Comparison of ENCODE assay signal across 21 cellular contexts in the genomic region with DNA sequence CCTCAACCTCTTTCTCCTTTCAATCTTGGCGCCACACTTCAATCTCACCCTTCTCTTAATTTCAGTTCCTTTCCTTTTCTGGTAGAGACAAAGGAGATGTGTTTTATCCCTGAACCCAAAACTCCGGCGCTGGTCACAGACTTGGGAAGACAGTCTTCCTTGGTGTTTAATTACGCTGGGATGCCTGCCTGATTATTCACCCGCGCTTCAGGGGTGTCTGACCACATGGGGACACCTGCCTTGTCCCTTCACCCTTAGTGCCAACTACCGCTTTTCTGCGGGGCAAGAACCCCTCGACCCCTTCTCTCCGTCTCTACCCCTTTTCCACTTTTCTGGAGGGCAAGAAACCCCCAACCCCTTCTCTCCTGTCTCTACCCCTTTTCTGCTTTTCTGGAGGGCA.
DNase-seq lines count a peak whose midpoint lies in the region; ATAC-seq, FAIRE-seq and TF ChIP-seq lines count a peak whose summit lies in the region.
"Had no signal": no experiment of that assay in that cellular context is flagged by ENCODE, and none has a peak within 500 bp of the region (broad histone marks: within the 10 kb centered on the region; RNA-seq: fewer than 3 reads in every experiment).

No MANE protein-coding gene starts in this region.

- H3K4me3 ChIP-seq in Karpas-422 (ENCODE audit: low read length) (no peak overlapping the region), iPS-18c (ENCODE audit: insufficient read depth, low read depth, low read length) (peak overlapping the region; percentile 36), osteoblast (ENCODE audit: insufficient read depth, low read length) (no peak overlapping the region), HepG2 (replicated peaks in 1 of 3; ENCODE audit: insufficient read depth in 1 of 3, low read depth in 2 of 3, low read length in 3 of 3) (no peak overlapping the region)

- no peak for TF ChIP-seq POLR2A in HepG2 (IDR thresholded peaks at IDR 0.05; ENCODE audit: insufficient read depth in 1 of 2, low read depth in 2 of 2, low read length in 2 of 2)

- H3K4me2 ChIP-seq in Karpas-422 (ENCODE audit: low read depth, low read length, poor library complexity, severe bottlenecking) (no peak overlapping the region), osteoblast (ENCODE audit: insufficient read depth, low read length) (no peak overlapping the region), HepG2 (ENCODE audit: low read depth, low read length) (no peak overlapping the region)
- H3K4me2 ChIP-seq: SK-N-SH had no signal

- H3K79me2 ChIP-seq in Karpas-422 (ENCODE audit: low read length) (no peaks in the 10 kb centered on the region), osteoblast (ENCODE audit: insufficient read depth, low read length) (no peaks in the 10 kb centered on the region), HepG2 (ENCODE audit: insufficient read depth, low read length) (no peaks in the 10 kb centered on the region)

- H3K27me3 ChIP-seq in Karpas-422 (ENCODE audit: low read length) (no peaks in the 10 kb centered on the region), osteoblast (ENCODE audit: insufficient read depth, low read length) (no peaks in the 10 kb centered on the region), HepG2 (ENCODE audit: control insufficient read depth in 1 of 2, insufficient read depth in 2 of 2, low read length in 2 of 2) (peaks cover 0 to 7% of the 10 kb centered on the region in 2 experiments; a peak in 1 of 5 replicates)

- POLR2A ChIA-PET in HepG2 (lab: Yijun Ruan, JAX), result no interaction called here

- no peak overlapping the region for H2AFZ ChIP-seq in Karpas-422 (ENCODE audit: low read length)
- no peak overlapping the region for H2AFZ ChIP-seq in osteoblast (ENCODE audit: low read length)
- no peak overlapping the region for H2AFZ ChIP-seq in HepG2 (ENCODE audit: low read length)

- H3K9me3 ChIP-seq in Karpas-422 (ENCODE audit: low read length), result no peaks in the 10 kb centered on the region
- no peaks in the 10 kb centered on the region for H3K9me3 ChIP-seq in iPS-18c (ENCODE audit: control insufficient read depth, insufficient read depth, low read length)
- H3K9me3 ChIP-seq in osteoblast (ENCODE audit: low read depth, low read length), result no peaks in the 10 kb centered on the region
- no peaks in the 10 kb centered on the region for H3K9me3 ChIP-seq in HepG2 (ENCODE audit: low read length)
- H3K9me3 ChIP-seq: SK-N-SH had no signal

- no peak for TF ChIP-seq EP300 in HepG2 (IDR thresholded peaks at IDR 0.05; ENCODE audit: low read depth in 2 of 2, low read length in 2 of 2)
- no peak for TF ChIP-seq EP300 in HepG2 (CRISPR knock-in tag; IDR thresholded peaks at IDR 0.05; ENCODE audit: borderline replicate concordance)

- H4K20me1 ChIP-seq in Karpas-422 (ENCODE audit: insufficient read depth, low read depth, low read length), result no peaks in the 10 kb centered on the region
- no peaks in the 10 kb centered on the region for H4K20me1 ChIP-seq in osteoblast (ENCODE audit: insufficient read depth, low read length)
- H4K20me1 ChIP-seq in HepG2 (ENCODE audit: insufficient read depth, low read length), result no peaks in the 10 kb centered on the region

- no TSS peak for BruUV-seq in HepG2 (replicated peaks; lab: Mats Ljungman, UMichigan)

- no peak for FAIRE-seq in HepG2 (lab: Jason Lieb, UNC)
- no peak for FAIRE-seq in frontal cortex (lab: Jason Lieb, UNC)
- FAIRE-seq: GM12891, GM19239 had no signal

- intact Hi-C loops in HepG2 (cut with micrococcal nuclease; ENCODE audit: unreplicated experiment), result no loop called here

- ATAC-seq in HepG2 (no peak), HG03095 (IDR thresholded peaks at IDR 0.05; ENCODE audit: unreplicated experiment) (no peak)

- DNase-seq in ELF-1 (ENCODE audit: low read depth, low spot score) (peak; percentile 21), Karpas-422 (no peak), osteoblast (ENCODE audit: insufficient read length, low spot score, missing footprints) (peak; percentile 8), HepG2 (ENCODE audit: low spot score) (no peak), frontal cortex (ENCODE audit: low spot score in 2 of 2) (no peak)
- no peak for DNase-seq in activated CD4-positive, alpha-beta T cell treated with anti-CD3 and anti-CD28 coated beads for 48 hours
- DNase-seq: CD4-positive, CD25-positive, alpha-beta regulatory T cell; COR-L47; DMS153; NCI-H1105; NCI-H1694; NCI-H2081 treated with DMSO at 0.1 percent for 48 hours; NCI-H748 treated with DMSO at 0.1 percent for 48 hours; NK-92 treated with Interleukin-12 subunit alpha and Interleukin-12 subunit beta, amount 100 ng/mL, for 24 hours; OCI-M1; SHP77; SK-N-SH had no signal

- 74% methylated on average over 10 of the region's 10 CpGs for WGBS in HepG2 (ENCODE audit: low lambda C conversion rate)

- H3K27ac ChIP-seq in Karpas-422 (ENCODE audit: low read length) (peak overlapping the region; percentile 35; the same call in 1 of the 2 replicates), osteoblast (ENCODE audit: low read depth, low read length) (no peak overlapping the region), HepG2 (ENCODE audit: extremely low read length, insufficient read depth, low read length) (no peak overlapping the region)

- H3K36me3 ChIP-seq in Karpas-422 (ENCODE audit: insufficient read depth, low read length), result no peaks in the 10 kb centered on the region
- no peaks in the 10 kb centered on the region for H3K36me3 ChIP-seq in osteoblast (ENCODE audit: insufficient read depth, low read length)
- no peaks in the 10 kb centered on the region for H3K36me3 ChIP-seq in HepG2 (replicated peaks in 1 of 2; ENCODE audit: control insufficient read depth in 1 of 2, insufficient read depth in 2 of 2, low read length in 2 of 2)

- TF ChIP-seq CTCF in osteoblast (IDR thresholded peaks at IDR 0.05; ENCODE audit: extremely low read depth, low read depth, low read length) (no peak), HepG2 (CRISPR knock-in tag; IDR thresholded peaks at IDR 0.05) (no peak)

- H3K9ac ChIP-seq in Karpas-422 (ENCODE audit: low read length), result no peak overlapping the region
- H3K9ac ChIP-seq in HepG2 (ENCODE audit: insufficient read depth, low read depth, low read length), result no peak overlapping the region
- H3K9ac ChIP-seq: SK-N-SH had no signal

- H3K4me1 ChIP-seq in Karpas-422 (ENCODE audit: low read length), result peaks cover 55% of the 10 kb centered on the region
- no peaks in the 10 kb centered on the region for H3K4me1 ChIP-seq in osteoblast (ENCODE audit: insufficient read depth, low read length)
- H3K4me1 ChIP-seq in HepG2 (ENCODE audit: insufficient read depth, low read length), result no peaks in the 10 kb centered on the region

- in situ Hi-C loops in HepG2 (cut with HindIII; ENCODE audit: extremely low pct_ligation_motif_present, low pct_unique_long_range_greater_than_20kb), result no loop called here

- CTCF ChIA-PET in HepG2 (lab: Yijun Ruan, JAX; ENCODE audit: low intra/inter-chr PET ratio, low total read pairs), result no interaction called here

- no peak for TF ChIP-seq RAD21 in HepG2 (CRISPR knock-in tag; IDR thresholded peaks at IDR 0.05)

- H3K9me2 ChIP-seq in Karpas-422 (replicated peaks; ENCODE audit: insufficient read depth, low read length), result no peaks in the 10 kb centered on the region
- H3K9me2 ChIP-seq: SK-N-SH had no signal

TF ChIP-seq in HepG2, 621 proteins besides CTCF, POLR2A, EP300 and RAD21 (continues in another document):
- no peak for TF ChIP-seq ADNP (CRISPR knock-in tag; IDR thresholded peaks at IDR 0.05)
- TF ChIP-seq ATF1 (CRISPR knock-in tag; IDR thresholded peaks at IDR 0.05), result no peak
- TF ChIP-seq, protein P1, sequence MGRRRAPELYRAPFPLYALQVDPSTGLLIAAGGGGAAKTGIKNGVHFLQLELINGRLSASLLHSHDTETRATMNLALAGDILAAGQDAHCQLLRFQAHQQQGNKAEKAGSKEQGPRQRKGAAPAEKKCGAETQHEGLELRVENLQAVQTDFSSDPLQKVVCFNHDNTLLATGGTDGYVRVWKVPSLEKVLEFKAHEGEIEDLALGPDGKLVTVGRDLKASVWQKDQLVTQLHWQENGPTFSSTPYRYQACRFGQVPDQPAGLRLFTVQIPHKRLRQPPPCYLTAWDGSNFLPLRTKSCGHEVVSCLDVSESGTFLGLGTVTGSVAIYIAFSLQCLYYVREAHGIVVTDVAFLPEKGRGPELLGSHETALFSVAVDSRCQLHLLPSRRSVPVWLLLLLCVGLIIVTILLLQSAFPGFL (CRISPR knock-in tag; IDR thresholded peaks at IDR 0.05), result no peak
- no peak for TF ChIP-seq ZNF703 (CRISPR knock-in tag; IDR thresholded peaks at IDR 0.05; ENCODE audit: borderline replicate concordance)
- no peak for TF ChIP-seq HNF4G (IDR thresholded peaks at IDR 0.05; ENCODE audit: borderline replicate concordance, low read depth, low read length)
- no peak for TF ChIP-seq HNF4G (CRISPR knock-in tag; IDR thresholded peaks at IDR 0.05; ENCODE audit: borderline replicate concordance, low read depth)
- TF ChIP-seq JDP2 (CRISPR knock-in tag; IDR thresholded peaks at IDR 0.05; ENCODE audit: borderline replicate concordance), result no peak

Comparison
In these comparisons a context has a peak if more than half of its experiments do, and no peak if none do; other contexts are left out.
1. DNase-seq: peak in ELF-1 (single experiment) and osteoblast (single experiment); none in Karpas-422 (single experiment), activated CD4-positive, alpha-beta T cell treated with anti-CD3 and anti-CD28 coated beads for 48 hours (single experiment), HepG2 (single experiment) and frontal cortex (0 of 2).